Comparison of ENCODE assay signal across 25 cellular contexts in genomic region chr9:94983552-94983951, GRCh38.
"Had no signal": no experiment of that assay in that cellular context is flagged by ENCODE, and none has a peak within 500 bp of the region (broad histone marks: within the 10 kb centered on the region; RNA-seq: fewer than 3 reads in every experiment).

No MANE protein-coding gene starts in this region.

- H3K4me3 Mint-ChIP-seq: endodermal cell; naive thymus-derived CD8-positive, alpha-beta T cell had no signal

- H3K27ac Mint-ChIP-seq: endodermal cell had no signal

- H3K27ac ChIP-seq: coronary artery, hepatocyte, left lung, parathyroid adenoma, psoas muscle, sigmoid colon, skin epidermis, stomach, upper lobe of left lung, vagina had no signal

- H3K9me3 Mint-ChIP-seq: endodermal cell; naive thymus-derived CD8-positive, alpha-beta T cell had no signal

- H3K9ac ChIP-seq: parathyroid adenoma had no signal

- H3K27me3 ChIP-seq: hepatocyte, left lung, sigmoid colon, stomach, upper lobe of left lung, vagina had no signal

- H3K9me3 ChIP-seq: left lung, psoas muscle, sigmoid colon, stomach, upper lobe of left lung, vagina had no signal

- ATAC-seq: left lung; naive thymus-derived CD8-positive, alpha-beta T cell; psoas muscle had no signal

- H3K4me1 ChIP-seq: left lung, parathyroid adenoma, psoas muscle, sigmoid colon, stomach, upper lobe of left lung, vagina had no signal

- H3K4me3 ChIP-seq: coronary artery, hepatocyte, left lung, lung, psoas muscle, sigmoid colon, skin epidermis, stomach, upper lobe of left lung, vagina had no signal

- DNase-seq: central memory CD4-positive, alpha-beta T cell; effector CD4-positive, alpha-beta T cell; endodermal cell; erythroblast; foreskin melanocyte; head of caudate nucleus; kidney glomerular epithelial cell; left lung; mesendoderm; naive thymus-derived CD8-positive, alpha-beta T cell; occipital lobe; psoas muscle; retina; sigmoid colon; stimulated activated CD4-positive, alpha-beta T cell treated with anti-CD3 and anti-CD28 coated beads, Interleukin-12 subunit alpha, Interleukin-12 subunit beta, amount 100 ng/mL, for 4 hours; stimulated activated naive CD4-positive, alpha-beta T cell; stomach; substantia nigra; upper lobe of left lung had no signal

- H3K36me3 ChIP-seq: left lung, sigmoid colon, upper lobe of left lung, vagina had no signal
